8 cellular contexts compared by ENCODE assay signal in the genomic region with DNA sequence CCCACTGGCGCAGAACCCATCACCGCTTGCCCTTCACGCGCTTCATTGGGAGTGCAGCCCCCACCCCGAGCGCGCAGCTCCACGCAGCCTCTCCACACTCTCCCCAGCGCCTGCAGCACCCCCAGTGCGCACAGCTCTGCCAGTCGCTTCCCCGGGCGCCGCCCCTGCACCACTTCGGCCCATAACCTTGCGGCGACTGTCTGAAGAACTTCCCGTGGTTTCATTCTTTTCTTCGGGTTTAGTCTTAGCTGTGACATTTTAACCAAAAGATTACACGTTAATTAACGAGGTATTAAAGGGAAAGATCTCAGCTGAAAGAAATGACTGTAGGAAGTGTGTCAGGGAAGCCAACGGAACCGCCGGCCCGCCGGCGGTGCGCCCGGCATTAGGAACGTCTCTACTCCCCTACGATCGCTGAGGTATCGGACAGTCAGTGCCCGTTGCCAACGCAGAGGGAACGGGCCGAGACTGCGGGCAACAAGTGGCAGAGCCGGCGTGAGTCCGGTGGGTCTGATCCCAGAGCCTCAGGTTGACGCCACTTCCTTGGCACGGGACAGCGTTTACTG. TPM values are rescaled to one million over a fixed set of nuclear protein-coding genes. Genes with fewer than 3 reads are reported as not detected.
DNase-seq lines count a peak whose midpoint lies in the region; ATAC-seq and TF ChIP-seq lines count a peak whose summit lies in the region.
"Not testable (repeated sequence)": the region's sequence is repeated elsewhere in the genome, so short reads cannot be mapped to it uniquely, and the experiment has no call there.

No MANE protein-coding gene starts in this region.

- not testable (repeated sequence) for H3K9me3 Mint-ChIP-seq in activated naive CD8-positive, alpha-beta T cell treated with anti-CD3 and anti-CD28 coated beads, Interleukin-2, amount 50 U/mL, for 24 hours

- H4K20me1 ChIP-seq in smooth muscle cell (ENCODE audit: low read depth) = not testable (repeated sequence)

- ATAC-seq in GM19351 (IDR thresholded peaks at IDR 0.05; ENCODE audit: unreplicated experiment) (peak; percentile 39), HG03354 (IDR thresholded peaks at IDR 0.05; ENCODE audit: poor library complexity, severe bottlenecking, unreplicated experiment) (peak; percentile 56)
- ATAC-seq in activated naive CD8-positive, alpha-beta T cell treated with anti-CD3 and anti-CD28 coated beads, Interleukin-2, amount 50 U/mL, for 24 hours = not testable (repeated sequence)

- not testable (repeated sequence) for H3K79me2 ChIP-seq in smooth muscle cell (ENCODE audit: low read depth)

- POLR2A ChIA-PET in BJ (lab: Charles Lee) = not testable (repeated sequence)

- CTCF ChIA-PET in BJ (lab: Yijun Ruan, JAX) = interaction anchor here (0.7 to 1.9 kb wide), 5 partner anchors 98 to 853 kb away, joined by 3 to 7 read pairs (median 3); no protein-coding TSS in a partner anchor

- H3K9ac ChIP-seq in smooth muscle cell (ENCODE audit: low read depth) = not testable (repeated sequence)

- peak overlapping the region; percentile 100 for H2AFZ ChIP-seq in smooth muscle cell (ENCODE audit: low read depth)

- H3K27ac ChIP-seq in smooth muscle cell (ENCODE audit: low read depth) = not testable (repeated sequence)

- 2% methylated on average over 44 of the region's 44 CpGs for WGBS in smooth muscle cell (ENCODE audit: low lambda C conversion rate)

- H3K27me3 ChIP-seq in BJ (ENCODE audit: control insufficient read depth, insufficient read depth, low read length) = not testable (repeated sequence)
- H3K27me3 ChIP-seq in smooth muscle cell (ENCODE audit: low read depth) = peaks cover 31% of the 10 kb centered on the region

- H3F3A ChIP-seq in smooth muscle cell (ENCODE audit: low read depth) = not testable (repeated sequence)

- not testable (repeated sequence) for H3K36me3 Mint-ChIP-seq in activated naive CD8-positive, alpha-beta T cell treated with anti-CD3 and anti-CD28 coated beads, Interleukin-2, amount 50 U/mL, for 24 hours (ENCODE audit: low read depth)

- not testable (repeated sequence) for H3K4me1 ChIP-seq in smooth muscle cell (ENCODE audit: low read depth)

- TF ChIP-seq CTCF in BJ (IDR thresholded peaks at IDR 0.05; ENCODE audit: insufficient read depth, low read depth, low read length); smooth muscle cell (IDR thresholded peaks at IDR 0.05; ENCODE audit: borderline replicate concordance, insufficient read depth, poor library complexity, severe bottlenecking): not testable (repeated sequence)

- H3K4me2 ChIP-seq in smooth muscle cell = peak overlapping the region; percentile 100

- peaks cover 10% of the 10 kb centered on the region for H3K27me3 Mint-ChIP-seq in activated naive CD8-positive, alpha-beta T cell treated with anti-CD3 and anti-CD28 coated beads, Interleukin-2, amount 50 U/mL, for 24 hours

- peak overlapping the region; percentile 63 for H3K4me3 ChIP-seq in BJ (ENCODE audit: low read depth, low read length)
- H3K4me3 ChIP-seq in smooth muscle cell = peak overlapping the region; percentile 89

- H3K36me3 ChIP-seq in BJ (ENCODE audit: control insufficient read depth, insufficient read depth, low read length); smooth muscle cell (ENCODE audit: low read depth): not testable (repeated sequence)

- peak overlapping the region; percentile 88 for H3K4me3 Mint-ChIP-seq in activated naive CD8-positive, alpha-beta T cell treated with anti-CD3 and anti-CD28 coated beads, Interleukin-2, amount 50 U/mL, for 24 hours

- H3K4me1 Mint-ChIP-seq in activated naive CD8-positive, alpha-beta T cell treated with anti-CD3 and anti-CD28 coated beads, Interleukin-2, amount 50 U/mL, for 24 hours = peaks cover 34% of the 10 kb centered on the region

- DNase-seq in BJ (ENCODE audit: low read depth); smooth muscle cell (lab: John Stamatoyannopoulos, UW; ENCODE audit: unreplicated experiment): not testable (repeated sequence)
- DNase-seq in RPMI7951 (ENCODE audit: low read depth) (peak; percentile 30), fibroblast of peridontal ligament (ENCODE audit: extremely low read depth) (peak; percentile 36), medulla oblongata (ENCODE audit: extremely low spot score) (peak; percentile 7)
- DNase-seq in activated naive CD8-positive, alpha-beta T cell treated with anti-CD3 and anti-CD28 coated beads, Interleukin-2, amount 50 U/mL, for 24 hours = peak; percentile 21

- H3K27ac Mint-ChIP-seq in activated naive CD8-positive, alpha-beta T cell treated with anti-CD3 and anti-CD28 coated beads, Interleukin-2, amount 50 U/mL, for 24 hours = peak overlapping the region; percentile 90

- H3K9me3 ChIP-seq in smooth muscle cell (replicated peaks; ENCODE audit: low read depth) = not testable (repeated sequence)

RNA-seq across cellular contexts. Expression of a gene that starts 0.6 kb away (rescaled TPM):
- polyA plus RNA-seq in BJ (2011; rRNA removed) = 2.2 and 3.8 TPM in 2 replicates
- polyA minus RNA-seq in BJ (2011; rRNA and poly(A)+ RNA removed) = 1.6 and 2.4 TPM in 2 replicates
- total RNA-seq in RPMI7951 (2014; rRNA removed; shearing (Covaris generic)) = 4.1 and 5.4 TPM in 2 replicates
- 0.18 and 0.58 TPM in 2 replicates for total RNA-seq in smooth muscle cell
- not detected in 2 replicates for polyA plus RNA-seq in smooth muscle cell
